Comparison of ENCODE assay signal across 8 cellular contexts in the genomic region with DNA sequence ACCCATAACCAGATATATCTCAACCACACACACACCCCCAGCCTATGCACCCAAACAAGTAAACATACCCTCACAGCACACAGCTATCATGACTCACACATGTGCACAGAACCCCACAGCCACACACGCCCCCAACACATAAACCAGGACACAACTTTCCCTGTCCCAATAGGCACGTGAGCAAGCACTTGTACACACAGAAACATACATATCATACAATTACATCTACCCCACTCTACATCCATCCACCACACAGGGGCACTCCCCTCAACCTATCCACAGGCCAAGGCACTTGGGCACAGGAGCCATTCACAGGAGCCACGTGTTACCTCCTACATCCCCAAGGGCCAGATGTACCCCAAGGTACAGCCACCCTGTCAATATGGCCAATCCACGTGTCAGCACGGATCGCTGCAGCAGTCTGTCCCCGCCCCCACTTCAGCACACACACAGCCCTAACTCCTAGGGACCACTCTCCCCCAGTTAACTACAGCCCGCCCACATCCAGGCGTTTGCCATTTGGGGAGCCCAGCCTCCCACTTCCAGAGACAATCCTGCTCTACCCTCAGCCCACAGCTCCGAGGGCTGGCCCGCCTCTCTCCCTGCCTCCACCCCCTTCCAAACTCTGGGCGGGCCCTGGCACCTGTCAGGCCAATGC.
DNase-seq lines count a peak whose midpoint lies in the region; ATAC-seq and TF ChIP-seq lines count a peak whose summit lies in the region.

No MANE protein-coding gene starts in this region.

- peak; percentile 49 for DNase-seq in cerebellum (ENCODE audit: low spot score)
- DNase-seq in uterus = peak in 1 of 2 donors; percentile 54
- DNase-seq in BE2C = no peak
- no peak for DNase-seq in NCI-H446 treated with DMSO at 0.1 percent for 48 hours (lab: John Stamatoyannopoulos, UW)
- DNase-seq in activated effector memory CD4-positive, alpha-beta T cell treated with Interleukin-2 at 50 U/mL for 16 hours = no peak

- peak overlapping the region; percentile 97 for H3K4me2 ChIP-seq in DOHH2 (ENCODE audit: low read length)

- TF ChIP-seq CTCF in DOHH2 (IDR thresholded peaks at IDR 0.05; ENCODE audit: low read depth, low read length, poor library complexity, severe bottlenecking) (no peak), uterus (IDR thresholded peaks at IDR 0.05) (no peak), BE2C (IDR thresholded peaks at IDR 0.05; ENCODE audit: low read depth, low read length) (no peak)

- intact Hi-C loops in uterus (cut with DNase I; ENCODE audit: low total_unique reads) = no loop called here

- no peak for TF ChIP-seq POLR2A in uterus (IDR thresholded peaks at IDR 0.05)

- no peaks in the 10 kb centered on the region for H3K79me2 ChIP-seq in DOHH2 (ENCODE audit: control insufficient read depth, low read length)

- ATAC-seq in GM19455 (IDR thresholded peaks at IDR 0.05; ENCODE audit: unreplicated experiment) (peak; percentile 39), HG03342 (IDR thresholded peaks at IDR 0.05; ENCODE audit: unreplicated experiment) (peak; percentile 24)

- no peaks in the 10 kb centered on the region for H3K9me2 ChIP-seq in DOHH2 (replicated peaks; ENCODE audit: control insufficient read depth, low read length)

- H3K4me3 ChIP-seq in DOHH2 (ENCODE audit: low read length) (peak overlapping the region; percentile 74), uterus (peak overlapping the region; percentile 28 to 44), BE2C (ENCODE audit: low read depth, low read length) (no peak overlapping the region)

- no peaks in the 10 kb centered on the region for H3K9me3 ChIP-seq in DOHH2 (ENCODE audit: control insufficient read depth, insufficient read depth, low read length)
- no peaks in the 10 kb centered on the region for H3K9me3 ChIP-seq in uterus
- no peaks in the 10 kb centered on the region for H3K9me3 ChIP-seq in BE2C

- H3K27ac ChIP-seq in DOHH2 (ENCODE audit: low read depth, low read length) (no peak overlapping the region), uterus (peak overlapping the region; percentile 63)

- H3K27me3 ChIP-seq in DOHH2 (ENCODE audit: control insufficient read depth, low read length) (peaks cover 21% of the 10 kb centered on the region), uterus (no peaks in the 10 kb centered on the region), BE2C (no peaks in the 10 kb centered on the region)

- H4K20me1 ChIP-seq in DOHH2 (ENCODE audit: control insufficient read depth, insufficient read depth, low read depth, low read length) = no peaks in the 10 kb centered on the region

- no peaks in the 10 kb centered on the region for H3F3A ChIP-seq in DOHH2 (ENCODE audit: control insufficient read depth, insufficient read depth)

- H3K36me3 ChIP-seq in DOHH2 (ENCODE audit: control insufficient read depth, low read length) (no peaks in the 10 kb centered on the region), uterus (no peaks in the 10 kb centered on the region), BE2C (no peaks in the 10 kb centered on the region)

- peaks cover 51% of the 10 kb centered on the region for H3K4me1 ChIP-seq in DOHH2 (ENCODE audit: control insufficient read depth, low read length)
- H3K4me1 ChIP-seq in uterus = no peaks in the 10 kb centered on the region
- peaks cover 20% of the 10 kb centered on the region for H3K4me1 ChIP-seq in BE2C
